Comparison of ENCODE assay signal across 9 cellular contexts in the genomic region with DNA sequence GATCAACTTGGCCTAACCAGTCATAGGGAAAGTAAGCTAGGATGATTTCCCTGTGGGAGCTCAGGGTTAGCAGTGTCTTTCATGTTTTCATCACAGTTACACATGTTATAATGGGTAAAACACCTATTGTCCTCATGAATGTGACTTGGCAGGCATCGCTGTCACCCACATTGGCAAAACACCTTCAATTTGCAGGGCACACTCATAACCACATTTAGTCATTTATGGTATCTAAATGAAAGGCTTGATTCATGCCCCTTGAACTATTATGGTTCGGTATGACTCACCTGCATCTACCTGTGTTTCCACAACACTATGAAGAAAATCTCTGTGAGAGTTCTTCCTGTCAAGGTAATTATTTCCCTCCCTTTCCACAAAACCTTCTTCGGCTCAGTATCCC. TPM values are rescaled to one million over a fixed set of nuclear protein-coding genes. Genes with fewer than 3 reads are reported as not detected.
DNase-seq lines count a peak whose midpoint lies in the region; ATAC-seq and TF ChIP-seq lines count a peak whose summit lies in the region.
"Had no signal": no experiment of that assay in that cellular context is flagged by ENCODE, and none has a peak within 500 bp of the region (broad histone marks: within the 10 kb centered on the region; RNA-seq: fewer than 3 reads in every experiment).

No MANE protein-coding gene starts in this region.

- no peak for TF ChIP-seq CTCF in esophagus muscularis mucosa (IDR thresholded peaks at IDR 0.05)

- no peaks in the 10 kb centered on the region for H3K27me3 ChIP-seq in esophagus muscularis mucosa

- TF ChIP-seq POLR2A in esophagus muscularis mucosa (IDR thresholded peaks at IDR 0.05; ENCODE audit: low read depth): no peak

- H3K27ac Mint-ChIP-seq in activated CD4-positive, alpha-beta T cell treated with anti-CD3 and anti-CD28 coated beads, Interleukin-2, amount 10 ng/mL, durations not matched to agents 24 days and 14 days: no peak overlapping the region
- peak overlapping the region; percentile 80 for H3K27ac Mint-ChIP-seq in activated T-helper 17 cell treated with anti-CD3 and anti-CD28 coated beads, Interleukin-2, amount 50 U/mL, for 72 hours
- H3K27ac Mint-ChIP-seq in stimulated activated effector memory CD8-positive, alpha-beta T cell treated with anti-CD3 and anti-CD28 coated beads, Interleukin-12 subunit alpha, Interleukin-12 subunit beta, amount 100 ng/mL, for 72 hours: no peak overlapping the region

- intact Hi-C loops in activated CD4-positive, alpha-beta T cell treated with anti-CD3 and anti-CD28 coated beads, Interleukin-2, amount 10 ng/mL, durations not matched to agents 24 days and 14 days (cut with micrococcal nuclease): loop anchor here (1.0 kb wide), 1 partner anchor 86 kb away; no protein-coding TSS in a partner anchor
- intact Hi-C loops in esophagus muscularis mucosa (cut with DNase I): no loop called here

- no peak overlapping the region for H3K4me3 ChIP-seq in esophagus muscularis mucosa

- ATAC-seq in HG03103 (IDR thresholded peaks at IDR 0.05; ENCODE audit: low read depth, unreplicated experiment): peak; percentile 32
- peak; percentile 97 for ATAC-seq in activated T-helper 17 cell treated with anti-CD3 and anti-CD28 coated beads, Interleukin-2, amount 50 U/mL, for 72 hours (replicated peaks)
- ATAC-seq in stimulated activated effector memory CD8-positive, alpha-beta T cell treated with anti-CD3 and anti-CD28 coated beads, Interleukin-12 subunit alpha, Interleukin-12 subunit beta, amount 100 ng/mL, for 72 hours: peak; percentile 98

- peak; percentile 4 to 24 for DNase-seq in activated CD4-positive, alpha-beta T cell treated with anti-CD3 and anti-CD28 coated beads for 24 hours (ENCODE audit: low read depth in 2 of 2)
- DNase-seq in activated CD4-positive, alpha-beta T cell treated with anti-CD3 and anti-CD28 coated beads, Interleukin-2, amount 10 ng/mL, durations not matched to agents 24 days and 14 days: no peak
- peak in 1 of 2 donors; percentile 51 for DNase-seq in stimulated activated effector memory CD8-positive, alpha-beta T cell treated with anti-CD3 and anti-CD28 coated beads, Interleukin-12 subunit alpha, Interleukin-12 subunit beta, amount 100 ng/mL, for 72 hours (ENCODE audit: low spot score in 2 of 2)
- no peak for DNase-seq in NK-92 treated with Interleukin-12 subunit alpha and Interleukin-12 subunit beta, amount 100 ng/mL, for 24 hours (lab: John Stamatoyannopoulos, UW)
- DNase-seq in pons (ENCODE audit: low spot score) (no peak), esophagus muscularis mucosa (ENCODE audit: extremely low spot score) (no peak)

- H3K4me1 Mint-ChIP-seq in activated CD4-positive, alpha-beta T cell treated with anti-CD3 and anti-CD28 coated beads, Interleukin-2, amount 10 ng/mL, durations not matched to agents 24 days and 14 days: no peaks in the 10 kb centered on the region
- peaks cover 11% of the 10 kb centered on the region for H3K4me1 Mint-ChIP-seq in activated T-helper 17 cell treated with anti-CD3 and anti-CD28 coated beads, Interleukin-2, amount 50 U/mL, for 72 hours
- H3K4me1 Mint-ChIP-seq in stimulated activated effector memory CD8-positive, alpha-beta T cell treated with anti-CD3 and anti-CD28 coated beads, Interleukin-12 subunit alpha, Interleukin-12 subunit beta, amount 100 ng/mL, for 72 hours: peaks cover 11% of the 10 kb centered on the region

- H3K36me3 Mint-ChIP-seq in activated CD4-positive, alpha-beta T cell treated with anti-CD3 and anti-CD28 coated beads, Interleukin-2, amount 10 ng/mL, durations not matched to agents 24 days and 14 days (ENCODE audit: low read depth): no peaks in the 10 kb centered on the region
- H3K36me3 Mint-ChIP-seq in activated T-helper 17 cell treated with anti-CD3 and anti-CD28 coated beads, Interleukin-2, amount 50 U/mL, for 72 hours (ENCODE audit: low read depth): no peaks in the 10 kb centered on the region
- no peaks in the 10 kb centered on the region for H3K36me3 Mint-ChIP-seq in stimulated activated effector memory CD8-positive, alpha-beta T cell treated with anti-CD3 and anti-CD28 coated beads, Interleukin-12 subunit alpha, Interleukin-12 subunit beta, amount 100 ng/mL, for 72 hours

- H3K27me3 Mint-ChIP-seq in activated CD4-positive, alpha-beta T cell treated with anti-CD3 and anti-CD28 coated beads, Interleukin-2, amount 10 ng/mL, durations not matched to agents 24 days and 14 days: peaks cover 28% of the 10 kb centered on the region
- H3K27me3 Mint-ChIP-seq in activated T-helper 17 cell treated with anti-CD3 and anti-CD28 coated beads, Interleukin-2, amount 50 U/mL, for 72 hours: peaks cover 23% of the 10 kb centered on the region

- 93% methylated on average over 3 of the region's 3 CpGs for WGBS in esophagus muscularis mucosa

- no peaks in the 10 kb centered on the region for H3K36me3 ChIP-seq in esophagus muscularis mucosa

- H3K4me3 Mint-ChIP-seq in activated CD4-positive, alpha-beta T cell treated with anti-CD3 and anti-CD28 coated beads, Interleukin-2, amount 10 ng/mL, durations not matched to agents 24 days and 14 days: no peak overlapping the region
- H3K4me3 Mint-ChIP-seq in activated T-helper 17 cell treated with anti-CD3 and anti-CD28 coated beads, Interleukin-2, amount 50 U/mL, for 72 hours: peak overlapping the region; percentile 48
- no peak overlapping the region for H3K4me3 Mint-ChIP-seq in stimulated activated effector memory CD8-positive, alpha-beta T cell treated with anti-CD3 and anti-CD28 coated beads, Interleukin-12 subunit alpha, Interleukin-12 subunit beta, amount 100 ng/mL, for 72 hours

- no peak overlapping the region for H3K27ac ChIP-seq in esophagus muscularis mucosa (replicated peaks in 1 of 4)

- H3K9me3 ChIP-seq in esophagus muscularis mucosa: no peaks in the 10 kb centered on the region

- TF ChIP-seq EP300 in esophagus muscularis mucosa (IDR thresholded peaks at IDR 0.05): no peak

- no peaks in the 10 kb centered on the region for H3K9me3 Mint-ChIP-seq in activated CD4-positive, alpha-beta T cell treated with anti-CD3 and anti-CD28 coated beads, Interleukin-2, amount 10 ng/mL, durations not matched to agents 24 days and 14 days
- no peaks in the 10 kb centered on the region for H3K9me3 Mint-ChIP-seq in activated T-helper 17 cell treated with anti-CD3 and anti-CD28 coated beads, Interleukin-2, amount 50 U/mL, for 72 hours
- H3K9me3 Mint-ChIP-seq in stimulated activated effector memory CD8-positive, alpha-beta T cell treated with anti-CD3 and anti-CD28 coated beads, Interleukin-12 subunit alpha, Interleukin-12 subunit beta, amount 100 ng/mL, for 72 hours: no peaks in the 10 kb centered on the region

- H3K4me1 ChIP-seq in esophagus muscularis mucosa: peaks cover 14 to 32% (median 18%) of the 10 kb centered on the region in 4 donors

RNA-seq across cellular contexts. Expression of gene FRK, which starts 49.2 kb away (rescaled TPM):
- not detected in 2 replicates for total RNA-seq in activated CD4-positive, alpha-beta T cell treated with anti-CD3 and anti-CD28 coated beads, Interleukin-2, amount 10 ng/mL, durations not matched to agents 24 days and 14 days
- total RNA-seq in activated T-helper 17 cell treated with anti-CD3 and anti-CD28 coated beads, Interleukin-2, amount 50 U/mL, for 72 hours: under 1 TPM; 0.05 to 0.06 TPM
- total RNA-seq in esophagus muscularis mucosa: under 1 TPM; 0.17 to 0.57 (median 0.40) TPM
- total RNA-seq: endothelial cell of umbilical vein had no signal

Comparison
In these comparisons a context has a peak if more than half of its experiments do, and no peak if none do; other contexts are left out.
1. DNase-seq: peak in activated CD4-positive, alpha-beta T cell treated with anti-CD3 and anti-CD28 coated beads for 24 hours (2 of 2); none in activated CD4-positive, alpha-beta T cell treated with anti-CD3 and anti-CD28 coated beads, Interleukin-2, amount 10 ng/mL, durations not matched to agents 24 days and 14 days (single experiment), NK-92 treated with Interleukin-12 subunit alpha and Interleukin-12 subunit beta, amount 100 ng/mL, for 24 hours (single experiment), pons (single experiment) and esophagus muscularis mucosa (single experiment).
2. ATAC-seq: peak in every context shown above with its lines; median percentile 98 in stimulated activated effector memory CD8-positive, alpha-beta T cell treated with anti-CD3 and anti-CD28 coated beads, Interleukin-12 subunit alpha, Interleukin-12 subunit beta, amount 100 ng/mL, for 72 hours; 97 in activated T-helper 17 cell treated with anti-CD3 and anti-CD28 coated beads, Interleukin-2, amount 50 U/mL, for 72 hours; 32 in HG03103.